1 cellular context compared by ENCODE assay signal in the genomic region with DNA sequence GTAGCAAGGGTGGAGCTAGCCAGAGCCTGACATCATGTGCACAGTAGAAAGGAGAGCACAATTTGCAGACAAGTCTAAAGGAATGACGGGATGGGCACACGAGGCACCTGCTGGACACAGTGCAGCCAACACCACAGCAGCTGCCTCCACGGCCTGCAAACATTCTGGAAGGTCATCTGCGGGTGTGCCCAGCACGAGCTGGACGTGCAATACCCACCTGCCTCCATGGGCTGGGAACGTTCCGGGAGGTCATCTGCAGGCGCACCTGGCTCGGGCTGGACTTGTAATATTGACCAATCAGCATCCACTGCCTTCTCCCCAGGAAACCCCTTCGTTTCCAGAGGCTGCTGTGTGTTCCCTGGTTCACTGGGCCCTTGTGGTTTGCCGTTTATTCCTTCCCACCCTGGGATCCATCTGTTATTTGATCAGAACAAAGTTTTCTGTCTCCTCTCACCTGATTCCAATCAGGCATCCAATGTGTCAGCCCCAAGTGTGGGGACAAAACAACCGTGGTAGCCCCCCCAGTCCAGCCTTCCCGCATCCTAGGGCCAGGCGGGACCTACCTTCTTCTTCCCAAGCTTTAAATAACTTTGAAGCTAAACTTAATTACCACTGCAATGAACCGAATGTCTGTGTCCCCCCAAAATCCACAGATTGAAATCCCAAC.
TF ChIP-seq lines count a peak whose summit lies in the region.

No MANE protein-coding gene starts in this region.

TF ChIP-seq in H1, 55 proteins besides CTCF, POLR2A, EP300 and RAD21:
- TF ChIP-seq, protein P1, sequence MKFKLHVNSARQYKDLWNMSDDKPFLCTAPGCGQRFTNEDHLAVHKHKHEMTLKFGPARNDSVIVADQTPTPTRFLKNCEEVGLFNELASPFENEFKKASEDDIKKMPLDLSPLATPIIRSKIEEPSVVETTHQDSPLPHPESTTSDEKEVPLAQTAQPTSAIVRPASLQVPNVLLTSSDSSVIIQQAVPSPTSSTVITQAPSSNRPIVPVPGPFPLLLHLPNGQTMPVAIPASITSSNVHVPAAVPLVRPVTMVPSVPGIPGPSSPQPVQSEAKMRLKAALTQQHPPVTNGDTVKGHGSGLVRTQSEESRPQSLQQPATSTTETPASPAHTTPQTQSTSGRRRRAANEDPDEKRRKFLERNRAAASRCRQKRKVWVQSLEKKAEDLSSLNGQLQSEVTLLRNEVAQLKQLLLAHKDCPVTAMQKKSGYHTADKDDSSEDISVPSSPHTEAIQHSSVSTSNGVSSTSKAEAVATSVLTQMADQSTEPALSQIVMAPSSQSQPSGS (IDR thresholded peaks at IDR 0.05; ENCODE audit: low read length) = no peak
- TF ChIP-seq HDAC2 (IDR thresholded peaks at IDR 0.05; ENCODE audit: borderline replicate concordance in 1 of 2, low read depth in 2 of 2, low read length in 2 of 2) (no peak), HDAC6 (IDR thresholded peaks at IDR 0.05; ENCODE audit: low read depth, low read length) (no peak), CTBP2 (IDR thresholded peaks at IDR 0.05; ENCODE audit: borderline replicate concordance, insufficient read depth, insufficient read length, low read length) (no peak), JUND (IDR thresholded peaks at IDR 0.05; ENCODE audit: low read length) (no peak), BRCA1 (IDR thresholded peaks at IDR 0.05; ENCODE audit: low read depth, low read length) (no peak), CEBPB (IDR thresholded peaks at IDR 0.05; ENCODE audit: low read depth, low read length) (no peak), NRF1 (IDR thresholded peaks at IDR 0.05; ENCODE audit: low read depth, low read length) (no peak), POU5F1 (IDR thresholded peaks at IDR 0.05; ENCODE audit: low read depth, low read length) (no peak), BACH1 (IDR thresholded peaks at IDR 0.05; ENCODE audit: low read length) (no peak), CHD2 (IDR thresholded peaks at IDR 0.05; ENCODE audit: low read length) (no peak)
- TF ChIP-seq, protein P2, sequence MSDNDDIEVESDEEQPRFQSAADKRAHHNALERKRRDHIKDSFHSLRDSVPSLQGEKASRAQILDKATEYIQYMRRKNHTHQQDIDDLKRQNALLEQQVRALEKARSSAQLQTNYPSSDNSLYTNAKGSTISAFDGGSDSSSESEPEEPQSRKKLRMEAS (IDR thresholded peaks at IDR 0.05) = no peak
